1 cellular context compared by ENCODE assay signal in genomic region chr16:69339289-69340094, GRCh38.
A peak's percentile ranks its signal among the peaks of the same experiment; 100 is the strongest.
TF ChIP-seq lines count a peak whose summit lies in the region.

Gene COG8 (minus strand): TSS chr16:69339564. CDS start chr16:69339552, 12 bp downstream.
Gene NIP7 (plus strand): TSS chr16:69339772. CDS start chr16:69339830, 58 bp downstream.

TF ChIP-seq in HepG2, 621 proteins besides CTCF, POLR2A, EP300 and RAD21 (continued from another document and continues in another):
- TF ChIP-seq ELF3 (CRISPR knock-in tag; IDR thresholded peaks at IDR 0.05) (peak; percentile 94), SATB2 (CRISPR knock-in tag; IDR thresholded peaks at IDR 0.05) (peak; percentile 92; the same call in 1 of the 2 replicates), HNF4G (IDR thresholded peaks at IDR 0.05; ENCODE audit: borderline replicate concordance, low read depth, low read length) (no peak), HNF4G (CRISPR knock-in tag; IDR thresholded peaks at IDR 0.05; ENCODE audit: borderline replicate concordance, low read depth) (0 out of 2 replicates have a peak, but pooled peaks have one; percentile 18), CERS6 (CRISPR knock-in tag; IDR thresholded peaks at IDR 0.05) (peak; percentile 75), ZBTB33 (CRISPR knock-in tag; IDR thresholded peaks at IDR 0.05) (peak; percentile 60), KLF16 (CRISPR knock-in tag; IDR thresholded peaks at IDR 0.05) (peak in 1 of 2 experiments; percentile 96; a peak in 2 of 4 replicates), SNAI1 (CRISPR knock-in tag; IDR thresholded peaks at IDR 0.05; ENCODE audit: borderline replicate concordance) (peak; percentile 96; the same call in 1 of the 2 replicates), ZNF777 (CRISPR knock-in tag; IDR thresholded peaks at IDR 0.05) (peak; percentile 61), ZNF775 (CRISPR knock-in tag; IDR thresholded peaks at IDR 0.05; ENCODE audit: borderline replicate concordance) (peak; percentile 93; the same call in 1 of the 2 replicates), SKIL (CRISPR knock-in tag; IDR thresholded peaks at IDR 0.05; ENCODE audit: borderline replicate concordance) (peak; percentile 66), XBP1 (CRISPR knock-in tag; IDR thresholded peaks at IDR 0.05) (no peak; the same call in none of the 2 replicates), ZNF34 (CRISPR knock-in tag; IDR thresholded peaks at IDR 0.05; ENCODE audit: borderline replicate concordance) (no peak), MTA1 (CRISPR knock-in tag; IDR thresholded peaks at IDR 0.05; ENCODE audit: borderline replicate concordance) (peak; percentile 68; the same call in 1 of the 2 replicates), HNRNPK (IDR thresholded peaks at IDR 0.05; ENCODE audit: low read depth, low read length, poor library complexity, severe bottlenecking) (no peak), GMEB1 (CRISPR knock-in tag; IDR thresholded peaks at IDR 0.05; ENCODE audit: borderline replicate concordance) (peak; percentile 83), ATF3 (CRISPR knock-in tag; IDR thresholded peaks at IDR 0.05) (peak; percentile 51; the same call in 1 of the 2 replicates), ATF6 (CRISPR knock-in tag; conservative IDR thresholded peaks at IDR 0.05) (no peak; the same call in 1 of the 2 replicates), GFI1 (CRISPR knock-in tag; IDR thresholded peaks at IDR 0.05; ENCODE audit: borderline replicate concordance) (peak; percentile 90), CENPT (CRISPR knock-in tag; IDR thresholded peaks at IDR 0.05; ENCODE audit: low read depth) (peak; percentile 30; the same call in 1 of the 2 replicates), KLF13 (CRISPR knock-in tag; IDR thresholded peaks at IDR 0.05) (no peak; the same call in 1 of the 2 replicates), HOXD1 (CRISPR knock-in tag; IDR thresholded peaks at IDR 0.05) (peak; percentile 64; the same call in 1 of the 2 replicates), UBTF (CRISPR knock-in tag; IDR thresholded peaks at IDR 0.05) (peak; percentile 96), HIVEP1 (CRISPR knock-in tag; IDR thresholded peaks at IDR 0.05) (peak; percentile 92), CHD4 (IDR thresholded peaks at IDR 0.05; ENCODE audit: borderline replicate concordance, low read length) (no peak), ZNF30 (CRISPR knock-in tag; IDR thresholded peaks at IDR 0.05) (no peak; the same call in 1 of the 2 replicates), ZNF512 (CRISPR knock-in tag; IDR thresholded peaks at IDR 0.05) (no peak), MYPOP (CRISPR knock-in tag; IDR thresholded peaks at IDR 0.05) (peak; percentile 41), ZNF510 (CRISPR knock-in tag; IDR thresholded peaks at IDR 0.05; ENCODE audit: low read depth) (no peak; the same call in 1 of the 2 replicates), FOXJ3 (CRISPR knock-in tag; IDR thresholded peaks at IDR 0.05; ENCODE audit: borderline replicate concordance) (peak; percentile 83), LBX2 (CRISPR knock-in tag; IDR thresholded peaks at IDR 0.05; ENCODE audit: borderline replicate concordance) (no peak), ATF5 (CRISPR knock-in tag; IDR thresholded peaks at IDR 0.05; ENCODE audit: low read depth) (no peak; the same call in 1 of the 2 replicates), TARDBP (CRISPR knock-in tag; IDR thresholded peaks at IDR 0.05) (peak; percentile 96), FOXO1 (CRISPR knock-in tag; IDR thresholded peaks at IDR 0.05) (peak; percentile 49; the same call in 1 of the 2 replicates), ZNF605 (CRISPR knock-in tag; IDR thresholded peaks at IDR 0.05) (peak; percentile 99), MIER3 (CRISPR knock-in tag; IDR thresholded peaks at IDR 0.05; ENCODE audit: borderline replicate concordance) (peak; percentile 70), ZNF781 (CRISPR knock-in tag; IDR thresholded peaks at IDR 0.05; ENCODE audit: borderline replicate concordance, not compliant biosample characterization) (no peak), BRD4 (CRISPR knock-in tag; IDR thresholded peaks at IDR 0.05) (peak; percentile 89), BCLAF1 (IDR thresholded peaks at IDR 0.05) (no peak)
